ENCODE assay signal across 19 cellular contexts in genomic region chr9:95030344-95030743, GRCh38.
DNase-seq lines count a peak whose midpoint lies in the region; ATAC-seq and TF ChIP-seq lines count a peak whose summit lies in the region.
"Had no signal": no experiment of that assay in that cellular context is flagged by ENCODE, and none has a peak within 500 bp of the region (broad histone marks: within the 10 kb centered on the region; RNA-seq: fewer than 3 reads in every experiment).

No MANE protein-coding gene starts in this region.

- H3K9me3 Mint-ChIP-seq in activated CD8-positive, alpha-beta memory T cell treated with anti-CD3 and anti-CD28 coated beads, Interleukin-2, amount 10 ng/mL, durations not matched to agents 7 days and 5 days (ENCODE audit: low read depth), result no peaks in the 10 kb centered on the region
- H3K9me3 Mint-ChIP-seq: T-helper 2 cell treated with Interferon-gamma antibody and Interleukin-4, amounts not matched to agents 5 μg/mL and 100 μg/mL, for 36 hours had no signal

- no peak for TF ChIP-seq EP300 in SK-N-SH (IDR thresholded peaks at IDR 0.05; ENCODE audit: borderline replicate concordance in 1 of 2, low read depth in 1 of 2, low read length in 1 of 2)
- no peak for TF ChIP-seq EP300 in sigmoid colon (IDR thresholded peaks at IDR 0.05)

- H3K27ac ChIP-seq in BLaER1 treated with 17β-estradiol and CSF1 and Interleukin-3, amounts not matched to agents 10 nM and 100 nM, result no peak overlapping the region
- H3K27ac ChIP-seq in SK-N-SH (ENCODE audit: low read depth in 2 of 2, low read length in 1 of 2) (peak overlapping the region in 1 of 2 experiments; percentile 58; a peak in 2 of 4 replicates), hepatocyte (peak overlapping the region; percentile 76), sigmoid colon (peak overlapping the region; percentile 65 to 99 (median 86))

- peaks cover 3% of the 10 kb centered on the region for H3K4me1 Mint-ChIP-seq in activated CD8-positive, alpha-beta memory T cell treated with anti-CD3 and anti-CD28 coated beads, Interleukin-2, amount 10 ng/mL, durations not matched to agents 7 days and 5 days

- POLR2A ChIA-PET in SK-N-SH (lab: Yijun Ruan, JAX), result interaction anchor here (0.6 kb wide), 1 partner anchor 183 kb away, joined by 4 read pairs; no protein-coding TSS in a partner anchor

- H4K20me1 ChIP-seq in BLaER1 treated with 17β-estradiol and CSF1 and Interleukin-3, amounts not matched to agents 10 nM and 100 nM, result peaks cover 0 to 27% (median 6%) of the 10 kb centered on the region in 11 experiments; a peak in 8 of 22 replicates
- H4K20me1 ChIP-seq in SK-N-SH (ENCODE audit: insufficient read depth) (peaks cover 53% of the 10 kb centered on the region), hepatocyte (ENCODE audit: insufficient read depth, poor library complexity, severe bottlenecking) (peaks cover 45% of the 10 kb centered on the region)

- no peak for TF ChIP-seq CTCF in SK-N-SH (IDR thresholded peaks at IDR 0.05)
- TF ChIP-seq CTCF in hepatocyte (IDR thresholded peaks at IDR 0.05; ENCODE audit: poor library complexity), result no peak
- TF ChIP-seq CTCF in sigmoid colon (IDR thresholded peaks at IDR 0.05), result no peak

- intact Hi-C loops in sigmoid colon (cut with DNase I), result no loop called here

- 69% methylated on average over 4 of the region's 4 CpGs for WGBS in SK-N-SH (ENCODE audit: low lambda C conversion rate)
- 45% methylated on average over 4 of the region's 4 CpGs for WGBS in hepatocyte (ENCODE audit: low lambda C conversion rate, missing lambda C conversion rate)
- 81 to 87% methylated on average over 4 of the region's 4 CpGs for WGBS in sigmoid colon, 2 donors

- peaks cover 4% of the 10 kb centered on the region for H3F3A ChIP-seq in SK-N-SH (replicated peaks; ENCODE audit: insufficient read depth)

- H3K4me2 ChIP-seq in BLaER1 treated with 17β-estradiol and CSF1 and Interleukin-3, amounts not matched to agents 10 nM and 100 nM, result peak overlapping the region in 8 of 11 experiments; percentile 34 to 72 (median 63); a peak in 17 of 22 replicates
- H3K4me2 ChIP-seq in SK-N-SH (no peak overlapping the region), hepatocyte (peak overlapping the region; percentile 56)

- H3K27me3 Mint-ChIP-seq in activated CD8-positive, alpha-beta memory T cell treated with anti-CD3 and anti-CD28 coated beads, Interleukin-2, amount 10 ng/mL, durations not matched to agents 7 days and 5 days, result no peaks in the 10 kb centered on the region

- no peak overlapping the region for H3K27ac Mint-ChIP-seq in activated CD8-positive, alpha-beta memory T cell treated with anti-CD3 and anti-CD28 coated beads, Interleukin-2, amount 10 ng/mL, durations not matched to agents 7 days and 5 days
- H3K27ac Mint-ChIP-seq: T-helper 2 cell treated with Interferon-gamma antibody and Interleukin-4, amounts not matched to agents 5 μg/mL and 100 μg/mL, for 36 hours had no signal

- no peak overlapping the region for H3K9ac ChIP-seq in BLaER1 treated with 17β-estradiol and CSF1 and Interleukin-3, amounts not matched to agents 10 nM and 100 nM
- no peak overlapping the region for H3K9ac ChIP-seq in SK-N-SH

- no peak for TF ChIP-seq POLR2A in sigmoid colon (IDR thresholded peaks at IDR 0.05)

- H3K9me2 ChIP-seq in SK-N-SH, result no peaks in the 10 kb centered on the region
- no peaks in the 10 kb centered on the region for H3K9me2 ChIP-seq in hepatocyte (replicated peaks; ENCODE audit: insufficient read depth)

- TF ChIP-seq RAD21 in SK-N-SH (IDR thresholded peaks at IDR 0.05; ENCODE audit: low read length), result no peak

- no peak for ATAC-seq in HG02571 (IDR thresholded peaks at IDR 0.05; ENCODE audit: unreplicated experiment)
- ATAC-seq in activated CD8-positive, alpha-beta memory T cell treated with anti-CD3 and anti-CD28 coated beads, Interleukin-2, amount 10 ng/mL, durations not matched to agents 7 days and 5 days, result no peak
- ATAC-seq: left ventricle myocardium superior; stimulated activated naive CD8-positive, alpha-beta T cell treated with anti-CD3 and anti-CD28 coated beads, Interleukin-15, Interleukin-2, amounts not matched to agents 100 U/mL and 50 U/mL, for 24 hours had no signal

- H3K36me3 Mint-ChIP-seq in activated CD8-positive, alpha-beta memory T cell treated with anti-CD3 and anti-CD28 coated beads, Interleukin-2, amount 10 ng/mL, durations not matched to agents 7 days and 5 days, result no peaks in the 10 kb centered on the region

- H3K9me3 ChIP-seq in BLaER1 treated with 17β-estradiol and CSF1 and Interleukin-3, amounts not matched to agents 10 nM and 100 nM (replicated peaks in 1 of 11), result no peaks in the 10 kb centered on the region
- H3K9me3 ChIP-seq in SK-N-SH (no peaks in the 10 kb centered on the region), hepatocyte (ENCODE audit: low read depth) (no peaks in the 10 kb centered on the region), sigmoid colon (no peaks in the 10 kb centered on the region)

- H3K4me1 ChIP-seq in BLaER1 treated with 17β-estradiol and CSF1 and Interleukin-3, amounts not matched to agents 10 nM and 100 nM, result peaks cover 7 to 74% (median 51%) of the 10 kb centered on the region in 10 experiments; a peak in 18 of 20 replicates
- H3K4me1 ChIP-seq in SK-N-SH (ENCODE audit: control insufficient read depth in 1 of 2, insufficient read depth in 2 of 2, low read depth in 1 of 2, low read length in 1 of 2) (peaks cover 11 to 55% of the 10 kb centered on the region in 2 experiments), hepatocyte (ENCODE audit: insufficient read depth) (peaks cover 63% of the 10 kb centered on the region), sigmoid colon (peaks cover 0 to 100% (median 91%) of the 10 kb centered on the region in 4 donors)

- CTCF ChIA-PET in SK-N-SH (lab: Yijun Ruan, JAX), result no interaction called here
- CTCF ChIA-PET in activated CD8-positive, alpha-beta memory T cell treated with anti-CD3 and anti-CD28 coated beads, Interleukin-2, amount 10 ng/mL, durations not matched to agents 7 days and 5 days (lab: Charles Lee), result interaction anchor here (1.3 kb wide), 1 partner anchor 97 kb away, joined by 3 read pairs; no protein-coding TSS in a partner anchor

- peaks cover 0 to 10% (median 0%) of the 10 kb centered on the region in 11 experiments; a peak in 6 of 22 replicates for H3K27me3 ChIP-seq in BLaER1 treated with 17β-estradiol and CSF1 and Interleukin-3, amounts not matched to agents 10 nM and 100 nM
- H3K27me3 ChIP-seq in SK-N-SH (ENCODE audit: insufficient read depth) (no peaks in the 10 kb centered on the region), hepatocyte (no peaks in the 10 kb centered on the region), sigmoid colon (no peaks in the 10 kb centered on the region)

- H3K4me3 ChIP-seq in BLaER1 treated with 17β-estradiol and CSF1 and Interleukin-3, amounts not matched to agents 10 nM and 100 nM, result no peak overlapping the region
- no peak overlapping the region for H3K4me3 ChIP-seq in SK-N-SH (ENCODE audit: low read depth in 2 of 2, low read length in 1 of 2)
- H3K4me3 ChIP-seq in hepatocyte, result no peak overlapping the region
- peak overlapping the region in 1 of 4 donors; percentile 6 for H3K4me3 ChIP-seq in sigmoid colon

- no peak overlapping the region for H2AFZ ChIP-seq in SK-N-SH (ENCODE audit: low read depth)
- no peak overlapping the region for H2AFZ ChIP-seq in hepatocyte

- H3K36me3 ChIP-seq in BLaER1 treated with 17β-estradiol and CSF1 and Interleukin-3, amounts not matched to agents 10 nM and 100 nM, result peaks cover 0 to 5% (median 0%) of the 10 kb centered on the region in 11 experiments; a peak in 2 of 22 replicates
- peaks cover 18 to 78% of the 10 kb centered on the region in 2 experiments for H3K36me3 ChIP-seq in SK-N-SH (replicated peaks in 1 of 2; ENCODE audit: control insufficient read depth in 1 of 2, insufficient read depth in 2 of 2, low read length in 1 of 2)
- H3K36me3 ChIP-seq in hepatocyte (replicated peaks; ENCODE audit: insufficient read depth, low read depth), result no peaks in the 10 kb centered on the region
- H3K36me3 ChIP-seq in sigmoid colon, result no peaks in the 10 kb centered on the region

- DNase-seq in SK-N-SH (no peak), hepatocyte (ENCODE audit: low spot score) (no peak), sigmoid colon (no peak), COR-L47 (lab: John Stamatoyannopoulos, UW) (no peak)
- DNase-seq in activated CD8-positive, alpha-beta memory T cell treated with anti-CD3 and anti-CD28 coated beads, Interleukin-2, amount 10 ng/mL, durations not matched to agents 7 days and 5 days, result no peak
- DNase-seq in stimulated activated CD4-positive, alpha-beta T cell treated with anti-CD3 and anti-CD28 coated beads, Interleukin-4, amount 100 ng/mL, for 1 hour, result no peak
- DNase-seq: activated CD4-positive, CD25-positive, alpha-beta regulatory T cell treated with anti-CD3 and anti-CD28 coated beads, Interleukin-2, amount 50 U/mL, for 72 hours; activated CD8-positive, alpha-beta memory T cell treated with anti-CD3 and anti-CD28 coated beads, Interleukin-2, amount 50 U/mL, for 48 hours; activated gamma-delta T cell treated with Interleukin-2 at 50 U/mL for 16 hours; effector CD4-positive, alpha-beta T cell; EL; left ventricle myocardium superior; NCI-H1048; posterior cingulate gyrus; SHP77 treated with DMSO at 0.1 percent for 48 hours; stimulated activated naive CD8-positive, alpha-beta T cell treated with anti-CD3 and anti-CD28 coated beads, Interleukin-15, Interleukin-2, amounts not matched to agents 100 U/mL and 50 U/mL, for 24 hours had no signal

- no peak overlapping the region for H3K4me3 Mint-ChIP-seq in activated CD8-positive, alpha-beta memory T cell treated with anti-CD3 and anti-CD28 coated beads, Interleukin-2, amount 10 ng/mL, durations not matched to agents 7 days and 5 days
- H3K4me3 Mint-ChIP-seq: T-helper 2 cell treated with Interferon-gamma antibody and Interleukin-4, amounts not matched to agents 5 μg/mL and 100 μg/mL, for 36 hours had no signal

- H3K79me2 ChIP-seq in SK-N-SH (ENCODE audit: insufficient read depth) (peaks cover 97% of the 10 kb centered on the region), hepatocyte (peaks cover 97% of the 10 kb centered on the region)

TF ChIP-seq in SK-N-SH, 30 proteins besides CTCF, POLR2A, EP300 and RAD21 (continues in another document):
- TF ChIP-seq ZBTB33 (IDR thresholded peaks at IDR 0.05; ENCODE audit: borderline replicate concordance, low read depth) (no peak), SIN3A (IDR thresholded peaks at IDR 0.05; ENCODE audit: borderline replicate concordance, low read depth, low read length) (no peak)

Comparison
In these comparisons a context has a peak if more than half of its experiments do, and no peak if none do; other contexts are left out.
1. H3K27ac ChIP-seq: peak in hepatocyte (single experiment) and sigmoid colon (4 of 4); none in BLaER1 treated with 17β-estradiol and CSF1 and Interleukin-3, amounts not matched to agents 10 nM and 100 nM (0 of 11).